Comparison of ENCODE assay signal across 8 cellular contexts in the genomic region with DNA sequence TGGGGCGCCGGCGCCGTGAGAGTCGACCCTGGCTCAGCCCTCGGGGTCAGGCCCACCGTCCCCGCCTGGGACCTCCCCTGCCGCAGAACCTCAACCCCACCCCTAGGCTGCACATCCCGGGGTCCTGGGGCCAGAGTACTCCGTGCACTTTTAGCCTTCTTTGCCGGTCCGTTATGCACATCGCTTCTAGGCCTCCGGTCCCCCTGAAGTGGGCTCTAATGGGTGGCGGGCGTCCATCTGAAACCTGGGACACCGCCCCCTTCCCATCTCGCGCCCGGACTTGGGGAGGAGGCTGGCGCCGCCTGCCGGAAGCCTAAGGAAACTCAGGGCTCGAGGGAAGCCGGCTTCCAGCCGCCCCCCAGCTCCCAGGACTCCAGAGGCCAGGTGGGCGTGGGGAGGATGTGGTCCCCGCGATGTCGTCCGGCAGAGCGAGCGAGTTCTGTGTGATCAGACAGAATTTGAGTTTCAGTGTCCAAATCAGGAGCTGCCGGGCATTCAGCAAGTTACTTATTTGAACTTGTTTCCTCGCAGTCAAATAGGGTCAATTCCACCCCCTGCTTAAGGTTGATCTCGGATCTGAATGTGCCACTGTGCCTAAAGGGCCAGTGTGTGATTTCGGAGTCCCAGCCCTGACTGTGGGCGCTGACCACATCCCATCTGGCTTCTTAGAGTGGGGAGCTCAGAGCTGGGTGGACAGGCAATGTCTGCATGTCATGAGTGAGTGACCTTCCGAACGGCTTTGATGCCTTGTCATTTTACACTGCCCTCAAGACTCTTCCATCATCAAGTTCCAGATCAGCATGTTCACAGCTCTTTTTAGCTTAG. TPM values are rescaled to one million over a fixed set of nuclear protein-coding genes. Genes with fewer than 3 reads are reported as not detected.
DNase-seq lines count a peak whose midpoint lies in the region; ATAC-seq and TF ChIP-seq lines count a peak whose summit lies in the region.

No MANE protein-coding gene starts in this region.

- ATAC-seq in memory B cell (ENCODE audit: low read depth) (peak; percentile 7), HG03565 (IDR thresholded peaks at IDR 0.05; ENCODE audit: unreplicated experiment) (no peak)

- H3K4me3 Mint-ChIP-seq in T-helper 2 cell treated with Interferon-gamma antibody and Interleukin-4, amounts not matched to agents 5 μg/mL and 100 μg/mL, for 36 hours = peak overlapping the region; percentile 83
- peak overlapping the region; percentile 72 for H3K4me3 Mint-ChIP-seq in memory B cell

- H3K27me3 Mint-ChIP-seq in T-helper 2 cell treated with Interferon-gamma antibody and Interleukin-4, amounts not matched to agents 5 μg/mL and 100 μg/mL, for 36 hours (ENCODE audit: low read depth) = peaks cover 49% of the 10 kb centered on the region
- peaks cover 46% of the 10 kb centered on the region for H3K27me3 Mint-ChIP-seq in memory B cell

- H3K36me3 Mint-ChIP-seq in T-helper 2 cell treated with Interferon-gamma antibody and Interleukin-4, amounts not matched to agents 5 μg/mL and 100 μg/mL, for 36 hours (ENCODE audit: low read depth) = no peaks in the 10 kb centered on the region
- H3K36me3 Mint-ChIP-seq in memory B cell = no peaks in the 10 kb centered on the region

- peaks cover 0 to 33% (median 20%) of the 10 kb centered on the region in 4 donors for H3K4me1 ChIP-seq in tibial nerve

- H3K27ac ChIP-seq in tibial nerve = no peak overlapping the region

- DNase-seq in D341Med (ENCODE audit: low spot score) (peak; percentile 84), HT1080 (ENCODE audit: low read depth) (peak; percentile 51), dedifferentiated amniotic fluid mesenchymal stem cell (ENCODE audit: extremely low spot score) (peak; percentile 27), memory B cell (ENCODE audit: low spot score in 2 of 2) (no peak), tibial nerve (ENCODE audit: low spot score in 2 of 2) (no peak), NCI-H510A treated with DMSO at 0.1 percent for 48 hours (lab: John Stamatoyannopoulos, UW) (no peak)
- peak; percentile 21 for DNase-seq in T-helper 2 cell treated with Interferon-gamma antibody and Interleukin-4, amounts not matched to agents 5 μg/mL and 100 μg/mL, for 36 hours (ENCODE audit: low spot score)

- TF ChIP-seq POLR2A in tibial nerve (IDR thresholded peaks at IDR 0.05) = no peak

- H3K9me3 Mint-ChIP-seq in T-helper 2 cell treated with Interferon-gamma antibody and Interleukin-4, amounts not matched to agents 5 μg/mL and 100 μg/mL, for 36 hours = no peaks in the 10 kb centered on the region
- peaks cover 1% of the 10 kb centered on the region for H3K9me3 Mint-ChIP-seq in memory B cell

- H3K4me1 Mint-ChIP-seq in T-helper 2 cell treated with Interferon-gamma antibody and Interleukin-4, amounts not matched to agents 5 μg/mL and 100 μg/mL, for 36 hours (ENCODE audit: low read depth) = peaks cover 14% of the 10 kb centered on the region
- H3K4me1 Mint-ChIP-seq in memory B cell = peaks cover 17% of the 10 kb centered on the region

- TF ChIP-seq CTCF in tibial nerve (IDR thresholded peaks at IDR 0.05) = peak in 4 of 5 experiments; percentile 42 to 54 (median 46)

- TF ChIP-seq EP300 in tibial nerve (IDR thresholded peaks at IDR 0.05) = no peak

- peaks cover 0 to 8% (median 0%) of the 10 kb centered on the region in 3 donors for H3K36me3 ChIP-seq in tibial nerve

- no peaks in the 10 kb centered on the region for H3K9me3 ChIP-seq in tibial nerve

- peak overlapping the region; percentile 1 to 50 (median 36) for H3K4me3 ChIP-seq in tibial nerve

- H3K27ac Mint-ChIP-seq in T-helper 2 cell treated with Interferon-gamma antibody and Interleukin-4, amounts not matched to agents 5 μg/mL and 100 μg/mL, for 36 hours = peak overlapping the region; percentile 31
- no peak overlapping the region for H3K27ac Mint-ChIP-seq in memory B cell

- WGBS in tibial nerve, 2 donors = 7 to 10% methylated on average over 22 to 37 of the region's 41 CpGs

- peaks cover 0 to 79% of the 10 kb centered on the region in 2 donors for H3K27me3 ChIP-seq in tibial nerve

RNA-seq across cellular contexts. Expression of a gene that starts 47.6 kb away (rescaled TPM):
- total RNA-seq in HT1080 (2014; rRNA removed; shearing (Covaris generic)) = not detected in 2 replicates
- polyA plus RNA-seq in HT1080 (2015; cell fraction: cytosol; rRNA removed) = 0.02 and 0.03 TPM in 2 replicates
- polyA plus RNA-seq in HT1080 (2015; cell fraction: nucleus; rRNA removed) = 0.11 TPM in 1 of 2 replicates, not detected in the other
- 1 to 10 TPM; 1.6 to 3.6 (median 1.9) TPM for total RNA-seq in tibial nerve

Comparison
In these comparisons a context has a peak if more than half of its experiments do, and no peak if none do; other contexts are left out.
1. DNase-seq: peak in D341Med (single experiment), HT1080 (single experiment), T-helper 2 cell treated with Interferon-gamma antibody and Interleukin-4, amounts not matched to agents 5 μg/mL and 100 μg/mL, for 36 hours (single experiment) and dedifferentiated amniotic fluid mesenchymal stem cell (single experiment); none in memory B cell (0 of 2), tibial nerve (0 of 2) and NCI-H510A treated with DMSO at 0.1 percent for 48 hours (single experiment).